8 cellular contexts compared by ENCODE assay signal in genomic region chr12:12715128-12715458, GRCh38. TPM values are rescaled to one million over a fixed set of nuclear protein-coding genes. Genes with fewer than 3 reads are reported as not detected.
DNase-seq lines count a peak whose midpoint lies in the region; ATAC-seq and TF ChIP-seq lines count a peak whose summit lies in the region.

No MANE protein-coding gene starts in this region.

- H4K20me1 ChIP-seq in Loucy (ENCODE audit: insufficient read depth, low read length, poor library complexity, severe bottlenecking), result peaks cover 25% of the 10 kb centered on the region

- H3K27ac Mint-ChIP-seq in CD14-positive monocyte, result peak overlapping the region in 4 of 7 donors; percentile 68 to 98 (median 79)
- H3K27ac Mint-ChIP-seq in osteocyte (ENCODE audit: unreplicated experiment), result peak overlapping the region; percentile 96

- H3K4me3 ChIP-seq in Loucy (ENCODE audit: low read length, poor library complexity, severe bottlenecking) (peak overlapping the region; percentile 99), dorsolateral prefrontal cortex (peak overlapping the region in 44 of 59 donors; percentile 11 to 99 (median 54))

- H3K9me3 Mint-ChIP-seq in CD14-positive monocyte (peaks cover 0 to 4% (median 2%) of the 10 kb centered on the region in 7 donors), osteocyte (ENCODE audit: unreplicated experiment) (no peaks in the 10 kb centered on the region)

- H3K27me3 Mint-ChIP-seq in CD14-positive monocyte (ENCODE audit: low read depth in 3 of 3) (peaks cover 0 to 1% (median 0%) of the 10 kb centered on the region in 3 donors), osteocyte (ENCODE audit: unreplicated experiment) (no peaks in the 10 kb centered on the region)

- no peaks in the 10 kb centered on the region for H3K9me2 ChIP-seq in Loucy (replicated peaks; ENCODE audit: low read depth, low read length)

- H3K4me2 ChIP-seq in Loucy (ENCODE audit: low read depth, low read length, poor library complexity, severe bottlenecking), result peak overlapping the region; percentile 95

- peak overlapping the region; percentile 98 to 100 (median 100) for H3K27ac ChIP-seq in dorsolateral prefrontal cortex

- H3K36me3 Mint-ChIP-seq in CD14-positive monocyte (peaks cover 20 to 24% of the 10 kb centered on the region in 2 donors), osteocyte (ENCODE audit: unreplicated experiment) (peaks cover 27% of the 10 kb centered on the region)

- intact Hi-C loops in CD14-positive monocyte (cut with micrococcal nuclease), result loop anchor here (5.0 to 10.0 kb wide), 6 partner anchors 100 to 1140 kb away; partner anchors contain the start of genes BORCS5 (in 1 of the 2), CREBL2 (in 1 of the 2), DDX47 (in 1 of the 2) and DUSP16 (in 1 of the 2)
- intact Hi-C loops in dorsolateral prefrontal cortex (cut with DNase I), result loop anchor here (5.0 to 10.0 kb wide), 4 partner anchors 72 to 1060 kb away; partner anchors contain the start of genes BORCS5 (in 2 of the 2), APOLD1 (in 1 of the 2) and MANSC1 (in 1 of the 2)

- peaks cover 23% of the 10 kb centered on the region for H3K4me1 ChIP-seq in Loucy (ENCODE audit: insufficient read depth, low read length, poor library complexity, severe bottlenecking)

- no peaks in the 10 kb centered on the region for H3K9me3 ChIP-seq in Loucy (ENCODE audit: insufficient read depth, low read depth, low read length)

- H3K79me2 ChIP-seq in Loucy (ENCODE audit: insufficient read depth, low read length), result peaks cover 61% of the 10 kb centered on the region

- H2AFZ ChIP-seq in Loucy (ENCODE audit: low read length), result no peak overlapping the region

- H3K36me3 ChIP-seq in Loucy (ENCODE audit: insufficient read depth, low read length), result peaks cover 22% of the 10 kb centered on the region

- H3K4me3 Mint-ChIP-seq in CD14-positive monocyte (peak overlapping the region; percentile 85 to 94), osteocyte (ENCODE audit: unreplicated experiment) (peak overlapping the region; percentile 97)

- DNase-seq in CD14-positive monocyte (ENCODE audit: low spot score) (no peak), dorsolateral prefrontal cortex (no peak), osteocyte (ENCODE audit: extremely low spot score, unreplicated experiment) (no peak), NCI-H748 (lab: John Stamatoyannopoulos, UW; ENCODE audit: unreplicated experiment) (no peak), hepatic stellate cell (ENCODE audit: low spot score) (no peak)
- DNase-seq in stimulated activated CD4-positive, alpha-beta T cell treated with anti-CD3 and anti-CD28 coated beads, Interleukin-1b, Interleukin-23, amount 100 ng/mL, for 48 hours, result no peak

- H3F3A ChIP-seq in Loucy (ENCODE audit: low read depth), result peaks cover 14% of the 10 kb centered on the region

- ATAC-seq in HG02763 (IDR thresholded peaks at IDR 0.05; ENCODE audit: unreplicated experiment), result no peak

- TF ChIP-seq CTCF in CD14-positive monocyte (IDR thresholded peaks at IDR 0.05) (no peak), Loucy (conservative IDR thresholded peaks at IDR 0.05; ENCODE audit: low read length) (no peak), dorsolateral prefrontal cortex (IDR thresholded peaks at IDR 0.05 in 54 of 56, conservative IDR thresholded peaks at IDR 0.05 in 2 of 56; ENCODE audit: low read depth in 1 of 56, partially characterized antibody in 56 of 56) (peak in 1 of 56 donors; percentile 5), osteocyte (IDR thresholded peaks at IDR 0.05) (no peak)

- H3K4me1 Mint-ChIP-seq in CD14-positive monocyte (peaks cover 36% of the 10 kb centered on the region), osteocyte (ENCODE audit: unreplicated experiment) (peaks cover 40% of the 10 kb centered on the region)

- peak overlapping the region; percentile 100 for H3K9ac ChIP-seq in Loucy (ENCODE audit: low read depth, low read length, poor library complexity, severe bottlenecking)

- H3K27me3 ChIP-seq in Loucy (ENCODE audit: insufficient read depth, low read length, poor library complexity, severe bottlenecking) (peaks cover 21% of the 10 kb centered on the region), dorsolateral prefrontal cortex (no peaks in the 10 kb centered on the region)

RNA-seq across cellular contexts. Expression of gene CDKN1B, which starts 2.1 kb away (rescaled TPM):
- 1 to 10 TPM; 9.2 to 9.5 TPM for polyA plus RNA-seq in CD14-positive monocyte
- total RNA-seq in dorsolateral prefrontal cortex, result 100 to 1,000 TPM in 21 of 120 experiments, 10 to 100 TPM in 99; 58.4 to 148 (median 88.8) TPM
- 76.4 and 78.9 TPM in 2 replicates for total RNA-seq in osteocyte

RNA-seq across cellular contexts. Expression of gene GPR19, which starts 19.1 kb away (rescaled TPM):
- not detected for polyA plus RNA-seq in CD14-positive monocyte
- 10 to 100 TPM in 109 of 120 experiments, 1 to 10 TPM in 11; 5.0 to 21.8 (median 13.1) TPM for total RNA-seq in dorsolateral prefrontal cortex
- 0.84 TPM in 1 of 2 replicates, not detected in the other for total RNA-seq in osteocyte
